ENCODE assay signal across 8 cellular contexts in the genomic region with DNA sequence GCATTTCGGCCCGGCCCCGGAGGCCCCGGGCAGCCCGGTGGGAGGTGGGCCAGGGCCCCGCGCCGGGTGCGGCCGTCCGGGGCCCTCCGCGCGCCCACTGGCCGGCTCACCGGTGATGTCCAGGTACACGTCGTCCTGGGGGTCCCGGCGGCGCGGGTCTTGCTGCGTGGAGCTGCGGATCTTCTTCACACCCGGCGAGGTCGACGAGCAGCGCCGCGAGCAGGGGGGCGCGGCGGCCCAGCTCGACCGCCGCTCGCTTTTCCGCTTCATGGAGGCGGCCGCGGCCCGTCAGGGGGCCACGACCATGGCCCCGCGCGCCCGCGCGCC. TPM values are rescaled to one million over a fixed set of nuclear protein-coding genes. Genes with fewer than 3 reads are reported as not detected.
DNase-seq lines count a peak whose midpoint lies in the region; ATAC-seq and TF ChIP-seq lines count a peak whose summit lies in the region.

No MANE protein-coding gene starts in this region.

- DNase-seq in activated gamma-delta T cell (lab: John Stamatoyannopoulos, UW) (peak; percentile 13), activated gamma-delta T cell treated with Interleukin-2 at 50 U/mL for 16 hours (no peak), colonic mucosa (no peak), mesendoderm (no peak), uterus (peak in 1 of 2 donors; percentile 20), mesenteric fat pad (ENCODE audit: low spot score) (no peak)
- no peak for DNase-seq in NK-92 treated with Interleukin-12 subunit alpha and Interleukin-12 subunit beta, amount 100 ng/mL, for 24 hours (lab: John Stamatoyannopoulos, UW)

- no peak overlapping the region for H2BK5ac ChIP-seq in mesendoderm (ENCODE audit: low read length)

- WGBS in mesendoderm (ENCODE audit: extremely low coverage, insufficient coverage, low lambda C conversion rate) = no CpG with 5 or more reads among the region's 50 CpGs

- H3K79me2 ChIP-seq in mesendoderm (ENCODE audit: control insufficient read depth, insufficient read depth, low read length) = peaks cover 37% of the 10 kb centered on the region

- peak overlapping the region; percentile 89 for H3K56ac ChIP-seq in mesendoderm (ENCODE audit: low read length)

- intact Hi-C loops in colonic mucosa (cut with DNase I) = loop anchor here (10.0 kb wide), 1 partner anchor 54 kb away; no protein-coding TSS in a partner anchor
- intact Hi-C loops in uterus (cut with DNase I; ENCODE audit: low total_unique reads) = no loop called here

- H3K18ac ChIP-seq in mesendoderm (ENCODE audit: low read length) = peak overlapping the region; percentile 99

- peaks cover 10% of the 10 kb centered on the region for H3K79me1 ChIP-seq in mesendoderm (ENCODE audit: low read length)

- H3K36me3 ChIP-seq in colonic mucosa (no peaks in the 10 kb centered on the region), mesendoderm (ENCODE audit: control insufficient read depth, insufficient read depth, low read length) (no peaks in the 10 kb centered on the region), uterus (no peaks in the 10 kb centered on the region)

- no peak overlapping the region for H4K5ac ChIP-seq in mesendoderm (ENCODE audit: low read length)

- H3K4me1 ChIP-seq in colonic mucosa = no peaks in the 10 kb centered on the region
- peaks cover 7% of the 10 kb centered on the region for H3K4me1 ChIP-seq in mesendoderm (ENCODE audit: control insufficient read depth, low read depth, low read length)
- H3K4me1 ChIP-seq in uterus = no peaks in the 10 kb centered on the region

- H3K27me3 ChIP-seq in colonic mucosa = no peaks in the 10 kb centered on the region
- no peaks in the 10 kb centered on the region for H3K27me3 ChIP-seq in mesendoderm (ENCODE audit: insufficient read depth, low read length, poor library complexity)
- H3K27me3 ChIP-seq in uterus = no peaks in the 10 kb centered on the region

- no peak for TF ChIP-seq CTCF in colonic mucosa (IDR thresholded peaks at IDR 0.05)
- TF ChIP-seq CTCF in uterus (IDR thresholded peaks at IDR 0.05) = no peak

- peak overlapping the region; percentile 79 for H3K4me3 ChIP-seq in colonic mucosa
- H3K4me3 ChIP-seq in mesendoderm (ENCODE audit: low read length) = peak overlapping the region; percentile 72
- H3K4me3 ChIP-seq in uterus = peak overlapping the region; percentile 34 to 68

- H3K9ac ChIP-seq in colonic mucosa (ENCODE audit: low read depth in 2 of 2, low read length in 2 of 2) (peak overlapping the region; percentile 46 to 78), mesendoderm (ENCODE audit: low read length) (peak overlapping the region; percentile 79)

- H3K4ac ChIP-seq in mesendoderm (ENCODE audit: low read depth, low read length) = peak overlapping the region; percentile 96

- H2BK15ac ChIP-seq in mesendoderm (replicated peaks; ENCODE audit: low read depth) = no peak overlapping the region

- H2BK120ac ChIP-seq in mesendoderm (ENCODE audit: low read depth, low read length) = no peak overlapping the region

- TF ChIP-seq POLR2A in uterus (IDR thresholded peaks at IDR 0.05) = no peak

- peak overlapping the region; percentile 89 for H3K23ac ChIP-seq in mesendoderm (ENCODE audit: low read length)

- peak overlapping the region; percentile 11 for H3K4me2 ChIP-seq in mesendoderm (ENCODE audit: low read length)

- H3K27ac ChIP-seq in colonic mucosa = peak overlapping the region; percentile 37
- H3K27ac ChIP-seq in mesendoderm (ENCODE audit: low read depth, low read length) = peak overlapping the region; percentile 57
- H3K27ac ChIP-seq in uterus = peak overlapping the region; percentile 61 to 66

- H3K9me3 ChIP-seq in colonic mucosa (no peaks in the 10 kb centered on the region), uterus (no peaks in the 10 kb centered on the region)

- no peak for ATAC-seq in HG02798 (IDR thresholded peaks at IDR 0.05; ENCODE audit: poor library complexity, unreplicated experiment)

- H2AK5ac ChIP-seq in mesendoderm (ENCODE audit: low read length) = no peak overlapping the region

- H4K8ac ChIP-seq in mesendoderm (ENCODE audit: low read depth, low read length) = peak overlapping the region; percentile 65

RNA-seq across cellular contexts. Expression of gene CDC14B, which starts 0.6 kb away (rescaled TPM):
- total RNA-seq in colonic mucosa (10 to 100 TPM; 12.7 to 17.3 TPM), uterus (10 to 100 TPM in 3 of 4 donors, 1 to 10 TPM in 1; 9.7 to 40.5 (median 20.6) TPM), mesenteric fat pad (37.4 TPM)
- 26.9 TPM for polyA plus RNA-seq in mesendoderm (2013, experiment 1 of 2)
- 26.3 TPM for polyA plus RNA-seq in mesendoderm (2013, experiment 2 of 2)

RNA-seq across cellular contexts. Expression of gene PRXL2C, which starts 36.0 kb away (rescaled TPM):
- total RNA-seq in colonic mucosa (1 to 10 TPM; 2.6 to 6.6 TPM), uterus (10 to 100 TPM in 3 of 4 donors, 1 to 10 TPM in 1; 8.5 to 24.7 (median 19.8) TPM), mesenteric fat pad (37.0 TPM)
- 5.2 TPM for polyA plus RNA-seq in mesendoderm (2013, experiment 1 of 2)
- 5.4 TPM for polyA plus RNA-seq in mesendoderm (2013, experiment 2 of 2)
